1 cellular context compared by ENCODE assay signal in the genomic region with DNA sequence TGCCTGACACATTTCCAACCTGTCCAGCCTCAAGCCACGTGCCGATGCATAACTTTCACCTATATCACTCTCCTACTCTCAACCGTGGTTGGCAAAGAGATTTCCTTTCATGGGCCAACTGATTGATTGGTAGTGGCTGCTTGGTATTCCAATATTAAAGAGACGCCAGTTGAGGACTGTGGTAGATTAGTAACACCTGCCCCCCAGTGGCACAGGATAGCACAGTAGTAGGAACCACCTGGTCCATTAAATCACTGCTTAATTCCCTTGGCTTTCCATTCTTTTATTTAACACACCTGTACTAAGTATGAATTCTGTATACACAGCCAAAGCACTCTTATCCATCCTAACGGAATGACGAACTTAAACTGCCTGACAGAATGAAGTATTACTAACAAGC.
TF ChIP-seq lines count a peak whose summit lies in the region.

No MANE protein-coding gene starts in this region.

TF ChIP-seq in HCT116, 20 proteins besides CTCF, POLR2A, EP300 and RAD21 (continued from another document):
- TF ChIP-seq, protein P1, sequence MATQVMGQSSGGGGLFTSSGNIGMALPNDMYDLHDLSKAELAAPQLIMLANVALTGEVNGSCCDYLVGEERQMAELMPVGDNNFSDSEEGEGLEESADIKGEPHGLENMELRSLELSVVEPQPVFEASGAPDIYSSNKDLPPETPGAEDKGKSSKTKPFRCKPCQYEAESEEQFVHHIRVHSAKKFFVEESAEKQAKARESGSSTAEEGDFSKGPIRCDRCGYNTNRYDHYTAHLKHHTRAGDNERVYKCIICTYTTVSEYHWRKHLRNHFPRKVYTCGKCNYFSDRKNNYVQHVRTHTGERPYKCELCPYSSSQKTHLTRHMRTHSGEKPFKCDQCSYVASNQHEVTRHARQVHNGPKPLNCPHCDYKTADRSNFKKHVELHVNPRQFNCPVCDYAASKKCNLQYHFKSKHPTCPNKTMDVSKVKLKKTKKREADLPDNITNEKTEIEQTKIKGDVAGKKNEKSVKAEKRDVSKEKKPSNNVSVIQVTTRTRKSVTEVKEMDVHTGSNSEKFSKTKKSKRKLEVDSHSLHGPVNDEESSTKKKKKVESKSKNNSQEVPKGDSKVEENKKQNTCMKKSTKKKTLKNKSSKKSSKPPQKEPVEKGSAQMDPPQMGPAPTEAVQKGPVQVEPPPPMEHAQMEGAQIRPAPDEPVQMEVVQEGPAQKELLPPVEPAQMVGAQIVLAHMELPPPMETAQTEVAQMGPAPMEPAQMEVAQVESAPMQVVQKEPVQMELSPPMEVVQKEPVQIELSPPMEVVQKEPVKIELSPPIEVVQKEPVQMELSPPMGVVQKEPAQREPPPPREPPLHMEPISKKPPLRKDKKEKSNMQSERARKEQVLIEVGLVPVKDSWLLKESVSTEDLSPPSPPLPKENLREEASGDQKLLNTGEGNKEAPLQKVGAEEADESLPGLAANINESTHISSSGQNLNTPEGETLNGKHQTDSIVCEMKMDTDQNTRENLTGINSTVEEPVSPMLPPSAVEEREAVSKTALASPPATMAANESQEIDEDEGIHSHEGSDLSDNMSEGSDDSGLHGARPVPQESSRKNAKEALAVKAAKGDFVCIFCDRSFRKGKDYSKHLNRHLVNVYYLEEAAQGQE (IDR thresholded peaks at IDR 0.05; ENCODE audit: low read depth) = no peak
- TF ChIP-seq EZH2 (IDR thresholded peaks at IDR 0.05) = no peak
- TF ChIP-seq CEBPB (IDR thresholded peaks at IDR 0.05; ENCODE audit: low read depth) = no peak
- TF ChIP-seq CBX3 (IDR thresholded peaks at IDR 0.05; ENCODE audit: low read depth) = no peak
